24 cellular contexts compared by ENCODE assay signal in the genomic region with DNA sequence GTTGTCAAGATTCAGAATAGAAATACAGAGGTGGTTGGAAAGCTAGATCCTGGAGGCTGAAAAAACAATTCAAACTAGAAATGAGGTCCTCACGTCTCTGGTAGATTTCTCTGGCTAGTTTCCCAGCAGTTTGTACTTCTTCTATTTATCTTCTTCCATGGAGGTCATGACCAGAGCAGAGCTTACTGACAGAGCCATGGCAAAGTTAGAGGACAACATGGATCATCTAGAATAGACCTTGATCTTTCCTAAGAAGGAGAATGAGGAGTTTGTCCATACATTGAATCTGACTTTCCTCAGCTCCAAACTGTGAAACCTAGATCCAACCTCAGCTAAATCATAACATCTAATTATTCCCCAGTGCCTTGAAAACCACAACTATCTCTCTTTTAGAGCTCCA.
A peak's percentile ranks its signal among the peaks of the same experiment; 100 is the strongest.
DNase-seq lines count a peak whose midpoint lies in the region; ATAC-seq, FAIRE-seq and TF ChIP-seq lines count a peak whose summit lies in the region.
"Had no signal": no experiment of that assay in that cellular context is flagged by ENCODE, and none has a peak within 500 bp of the region (broad histone marks: within the 10 kb centered on the region; RNA-seq: fewer than 3 reads in every experiment).

No MANE protein-coding gene starts in this region.

- no peak overlapping the region for H3K4ac ChIP-seq in mesendoderm (ENCODE audit: low read depth, low read length)

- no peaks in the 10 kb centered on the region for H3K79me1 ChIP-seq in mesendoderm (ENCODE audit: low read length)

- H3K9ac ChIP-seq in mesendoderm (ENCODE audit: low read length) (no peak overlapping the region), skeletal muscle satellite cell (ENCODE audit: low read depth, low read length) (peak overlapping the region; percentile 66)

- H4K5ac ChIP-seq in mesendoderm (ENCODE audit: low read length), result no peak overlapping the region

- TF ChIP-seq CTCF in bronchial epithelial cell (IDR thresholded peaks at IDR 0.05; ENCODE audit: insufficient read depth, low read length, severe bottlenecking), result no peak

- H3K23ac ChIP-seq in mesendoderm (ENCODE audit: low read length), result no peak overlapping the region

- FAIRE-seq in bronchial epithelial cell (lab: Jason Lieb, UNC), result peak; percentile 55
- FAIRE-seq: GM19239, islet of Langerhans had no signal

- no peak overlapping the region for H2BK120ac ChIP-seq in mesendoderm (ENCODE audit: low read depth, low read length)

- H3K27me3 ChIP-seq in bronchial epithelial cell (ENCODE audit: control insufficient read depth, insufficient read depth, low read length) (no peaks in the 10 kb centered on the region), mesendoderm (ENCODE audit: insufficient read depth, low read length, poor library complexity) (no peaks in the 10 kb centered on the region), skeletal muscle satellite cell (ENCODE audit: control insufficient read depth, insufficient read depth, low read length) (no peaks in the 10 kb centered on the region)
- H3K27me3 ChIP-seq: upper lobe of left lung had no signal

- H4K8ac ChIP-seq in mesendoderm (ENCODE audit: low read depth, low read length), result no peak overlapping the region

- H3K36me3 ChIP-seq in bronchial epithelial cell (ENCODE audit: control insufficient read depth, insufficient read depth, low read length) (no peaks in the 10 kb centered on the region), mesendoderm (ENCODE audit: control insufficient read depth, insufficient read depth, low read length) (no peaks in the 10 kb centered on the region), skeletal muscle satellite cell (ENCODE audit: insufficient read depth, low read length) (no peaks in the 10 kb centered on the region)
- H3K36me3 ChIP-seq: upper lobe of left lung had no signal

- DNase-seq in LHCN-M2 (ENCODE audit: low read depth) (peak; percentile 35), bronchial epithelial cell (ENCODE audit: low read depth) (no peak), mesendoderm (no peak), NCI-H69 (lab: John Stamatoyannopoulos, UW) (no peak), head of caudate nucleus (no peak)
- DNase-seq: activated CD4-positive, alpha-beta T cell treated with anti-CD3 and anti-CD28 coated beads for 4 hours; activated CD8-positive, alpha-beta memory T cell treated with anti-CD3 and anti-CD28 coated beads for 24 hours; activated naive CD4-positive, alpha-beta T cell treated with Interleukin-2 at 50 U/mL for 16 hours; activated T-cell treated with anti-CD3 and anti-CD28 coated beads, Interleukin-2, amount 50 U/mL, for 4 hours; CD4-positive, alpha-beta memory T cell; KG1; MV-4-11; NCI-H526 treated with DMSO at 0.1 percent for 48 hours; stimulated activated CD4-positive, alpha-beta T cell treated with anti-CD3 and anti-CD28 coated beads, Interleukin-1b, Interleukin-23, amount 100 ng/mL, for 48 hours; substantia nigra; upper lobe of left lung had no signal

- intact Hi-C loops in head of caudate nucleus (cut with DNase I), result no loop called here

- H3K27ac ChIP-seq in mesendoderm (ENCODE audit: low read depth, low read length), result no peak overlapping the region
- H3K27ac ChIP-seq: epithelial cell of prostate, upper lobe of left lung had no signal

- no peaks in the 10 kb centered on the region for H3K79me2 ChIP-seq in mesendoderm (ENCODE audit: control insufficient read depth, insufficient read depth, low read length)

- H3K4me3 ChIP-seq in bronchial epithelial cell (ENCODE audit: low read depth, low read length) (no peak overlapping the region), mesendoderm (ENCODE audit: low read length) (no peak overlapping the region), skeletal muscle satellite cell (ENCODE audit: low read length) (peak overlapping the region; percentile 44)
- H3K4me3 ChIP-seq: skin epidermis, upper lobe of left lung had no signal

- no peak overlapping the region for H2AK5ac ChIP-seq in mesendoderm (ENCODE audit: low read length)

- H2BK15ac ChIP-seq in mesendoderm (replicated peaks; ENCODE audit: low read depth), result no peak overlapping the region

- H3K4me2 ChIP-seq in mesendoderm (ENCODE audit: low read length), result no peak overlapping the region
- H3K4me2 ChIP-seq in skeletal muscle satellite cell (ENCODE audit: low read length), result peak overlapping the region; percentile 56

- no peak for ATAC-seq in GM21786 (IDR thresholded peaks at IDR 0.05; ENCODE audit: unreplicated experiment)
- ATAC-seq in GM21447 (IDR thresholded peaks at IDR 0.05; ENCODE audit: unreplicated experiment), result no peak
- ATAC-seq: activated T-cell treated with anti-CD3 and anti-CD28 coated beads, Interleukin-2, amount 50 U/mL, for 4 hours; SK-N-SH treated with all-trans-retinoic acid at 6 μM for 48 hours had no signal

- no peaks in the 10 kb centered on the region for H3K4me1 ChIP-seq in mesendoderm (ENCODE audit: control insufficient read depth, low read depth, low read length)
- H3K4me1 ChIP-seq in skeletal muscle satellite cell (ENCODE audit: control insufficient read depth, insufficient read depth, low read length), result peaks cover 47% of the 10 kb centered on the region
- H3K4me1 ChIP-seq: upper lobe of left lung had no signal

- no peaks in the 10 kb centered on the region for H3K9me3 ChIP-seq in skeletal muscle satellite cell (replicated peaks; ENCODE audit: low read length)
- H3K9me3 ChIP-seq: upper lobe of left lung had no signal

- no peak overlapping the region for H2BK5ac ChIP-seq in mesendoderm (ENCODE audit: low read length)

- H3K56ac ChIP-seq in mesendoderm (ENCODE audit: low read length), result no peak overlapping the region

- H3K18ac ChIP-seq in mesendoderm (ENCODE audit: low read length), result peak overlapping the region; percentile 60

- WGBS in mesendoderm (ENCODE audit: extremely low coverage, insufficient coverage, low lambda C conversion rate), result no CpG with 5 or more reads among the region's 1 CpG
